In the genomic region with DNA sequence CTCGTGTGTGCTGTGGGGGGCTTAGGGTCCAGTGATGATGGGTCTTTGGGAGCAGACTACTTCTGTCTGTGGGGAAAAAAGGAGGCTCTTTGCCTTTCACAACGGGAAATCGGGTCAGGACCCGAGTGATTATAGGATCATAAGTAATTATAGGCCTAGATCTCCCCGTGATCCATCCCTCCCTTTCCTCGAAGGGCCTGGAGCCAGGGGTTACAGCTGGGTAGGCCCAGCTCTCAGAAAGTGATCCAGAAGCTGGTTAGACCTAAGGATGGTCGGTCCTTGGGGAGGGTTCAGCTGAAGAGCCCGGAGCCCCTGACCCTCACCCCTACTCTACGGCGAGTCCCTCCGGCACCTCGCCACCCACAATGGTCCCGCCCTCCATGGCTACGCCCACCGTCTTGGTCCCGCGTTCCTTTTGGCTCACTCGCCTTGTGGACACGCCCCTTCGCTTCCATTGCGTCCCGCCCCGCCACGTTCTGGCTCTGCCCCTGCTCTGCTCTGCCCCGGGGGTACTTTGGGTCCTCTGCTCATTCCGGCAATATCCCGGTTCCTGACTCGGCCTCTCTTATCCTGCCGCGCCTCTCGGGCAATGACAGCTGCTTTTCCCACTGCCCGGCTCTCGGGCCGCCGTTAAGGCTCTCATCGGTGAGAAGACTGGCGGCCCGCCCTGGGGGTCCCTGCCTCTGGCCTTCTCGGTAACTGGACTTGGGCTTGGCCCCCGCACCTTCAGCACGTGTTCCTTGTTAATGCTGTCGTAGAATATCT, we compare ENCODE assay signal across 1 cellular context.
TF ChIP-seq lines count a peak whose summit lies in the region.

No MANE protein-coding gene starts in this region.

TF ChIP-seq in K562, 482 proteins besides CTCF, POLR2A, EP300 and RAD21 (continued from another document):
- TF ChIP-seq ZNF12 (CRISPR knock-in tag; IDR thresholded peaks at IDR 0.05) (0 out of 2 replicates have a peak, but pooled peaks have one; percentile 29), PTRF (tag; IDR thresholded peaks at IDR 0.05) (no peak), EZH2 (IDR thresholded peaks at IDR 0.05; ENCODE audit: borderline replicate concordance, low read depth, low read length) (no peak), POLR2G (IDR thresholded peaks at IDR 0.05; ENCODE audit: low read depth, low read length) (0 out of 2 replicates have a peak, but pooled peaks have one; percentile 30), RBM22 (IDR thresholded peaks at IDR 0.05; ENCODE audit: low read depth, low read length, poor library complexity, severe bottlenecking) (no peak), NRF1 (conservative IDR thresholded peaks at IDR 0.05 in 1 of 2, IDR thresholded peaks at IDR 0.05 in 1 of 2) (no peak), SNRNP70 (optimal IDR thresholded peaks at IDR 0.05; ENCODE audit: low read depth, low read length) (no peak), ATF1 (CRISPR knock-in tag; IDR thresholded peaks at IDR 0.05) (no peak), ATF1 (tag; IDR thresholded peaks at IDR 0.05) (no peak), ZNF23 (CRISPR knock-in tag; IDR thresholded peaks at IDR 0.05) (no peak), FOXA3 (CRISPR knock-in tag; conservative IDR thresholded peaks at IDR 0.05 in 1 of 2, IDR thresholded peaks at IDR 0.05 in 1 of 2) (0 out of 4 replicates have a peak, but pooled peaks of 1 of the 2 experiments have one; percentile 25), PHF8 (IDR thresholded peaks at IDR 0.05; ENCODE audit: borderline replicate concordance, low read length) (peak; percentile 3; the same call in 1 of the 2 replicates)
- TF ChIP-seq, protein P1, sequence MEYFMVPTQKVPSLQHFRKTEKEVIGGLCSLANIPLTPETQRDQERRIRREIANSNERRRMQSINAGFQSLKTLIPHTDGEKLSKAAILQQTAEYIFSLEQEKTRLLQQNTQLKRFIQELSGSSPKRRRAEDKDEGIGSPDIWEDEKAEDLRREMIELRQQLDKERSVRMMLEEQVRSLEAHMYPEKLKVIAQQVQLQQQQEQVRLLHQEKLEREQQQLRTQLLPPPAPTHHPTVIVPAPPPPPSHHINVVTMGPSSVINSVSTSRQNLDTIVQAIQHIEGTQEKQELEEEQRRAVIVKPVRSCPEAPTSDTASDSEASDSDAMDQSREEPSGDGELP (CRISPR knock-in tag; IDR thresholded peaks at IDR 0.05; ENCODE audit: borderline replicate concordance): peak; percentile 26; the same call in 1 of the 2 replicates
- TF ChIP-seq, protein P2, sequence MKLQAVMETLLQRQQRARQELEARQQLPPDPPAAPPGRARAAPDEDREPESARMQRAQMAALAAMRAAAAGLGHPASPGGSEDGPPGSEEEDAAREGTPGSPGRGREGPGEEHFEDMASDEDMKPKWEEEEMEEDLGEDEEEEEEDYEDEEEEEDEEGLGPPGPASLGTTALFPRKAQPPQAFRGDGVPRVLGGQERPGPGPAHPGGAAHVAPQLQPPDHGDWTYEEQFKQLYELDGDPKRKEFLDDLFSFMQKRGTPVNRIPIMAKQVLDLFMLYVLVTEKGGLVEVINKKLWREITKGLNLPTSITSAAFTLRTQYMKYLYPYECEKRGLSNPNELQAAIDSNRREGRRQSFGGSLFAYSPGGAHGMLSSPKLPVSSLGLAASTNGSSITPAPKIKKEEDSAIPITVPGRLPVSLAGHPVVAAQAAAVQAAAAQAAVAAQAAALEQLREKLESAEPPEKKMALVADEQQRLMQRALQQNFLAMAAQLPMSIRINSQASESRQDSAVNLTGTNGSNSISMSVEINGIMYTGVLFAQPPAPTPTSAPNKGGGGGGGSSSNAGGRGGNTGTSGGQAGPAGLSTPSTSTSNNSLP (IDR thresholded peaks at IDR 0.05; ENCODE audit: borderline replicate concordance, low read depth, low read length): no peak
